In the genomic region with DNA sequence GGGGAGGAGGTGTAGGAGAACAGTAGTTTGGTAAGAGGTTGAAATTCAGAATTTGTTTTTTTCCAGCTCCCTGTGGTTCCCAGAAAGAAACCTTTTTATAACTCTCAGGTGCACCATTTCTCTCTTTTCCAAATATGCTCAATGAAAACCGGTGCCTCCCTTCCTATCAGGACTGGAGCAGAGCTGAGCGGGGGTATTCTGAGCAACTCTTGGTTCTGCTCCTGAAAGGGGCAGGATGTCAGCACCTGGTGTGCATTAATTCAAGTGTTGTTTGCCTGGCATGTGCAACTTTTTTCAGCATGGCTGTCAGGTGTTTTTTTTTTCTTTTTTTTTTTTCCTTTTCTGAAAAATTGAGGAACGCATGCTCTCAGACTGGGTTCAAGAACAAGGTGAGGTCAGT, we compare ENCODE assay signal across 27 cellular contexts.
DNase-seq lines count a peak whose midpoint lies in the region; ATAC-seq lines count a peak whose summit lies in the region.
"Had no signal": no experiment of that assay in that cellular context is flagged by ENCODE, and none has a peak within 500 bp of the region (broad histone marks: within the 10 kb centered on the region; RNA-seq: fewer than 3 reads in every experiment).

No MANE protein-coding gene starts in this region.

- peak overlapping the region; percentile 62 for H3K27ac ChIP-seq in caudate nucleus (ENCODE audit: low read depth, low read length)
- H3K27ac ChIP-seq: C4-2B, KMS-11, SJCRH30 had no signal

- DNase-seq in NCI-H748 (lab: John Stamatoyannopoulos, UW; ENCODE audit: unreplicated experiment): peak; percentile 17
- no peak for DNase-seq in NCI-H748 treated with DMSO at 0.1 percent for 48 hours (lab: John Stamatoyannopoulos, UW)
- peak; percentile 39 for DNase-seq in DMS79 treated with DMSO at 0.1 percent for 48 hours (lab: John Stamatoyannopoulos, UW)
- DNase-seq in caudate nucleus (lab: John Stamatoyannopoulos, UW): peak in 15 of 61 donors; percentile 11 to 85 (median 34)
- DNase-seq in effector CD8-positive, alpha-beta T cell (lab: John Stamatoyannopoulos, UW): no peak
- DNase-seq in activated T-cell treated with anti-CD3 and anti-CD28 coated beads, Interleukin-2, amount 50 U/mL, for 48 hours: no peak
- DNase-seq: AML-193; Caco-2; CD8-positive, alpha-beta T cell; H9; IMR-90; MM.1S; NCI-H1417 treated with DMSO at 0.1 percent for 48 hours; NCI-H1694 treated with DMSO at 0.1 percent for 48 hours; NCI-H2081; NCI-H510A; NCI-H69; NK-92 treated with Interleukin-12 subunit alpha and Interleukin-12 subunit beta, amount 100 ng/mL, for 24 hours; PC-3; SJCRH30; T-helper 17 cell had no signal

- ATAC-seq in GM19035 (IDR thresholded peaks at IDR 0.05; ENCODE audit: unreplicated experiment): no peak
- ATAC-seq: CD8-positive, alpha-beta T cell; GM23338; PC-3; Right ventricle myocardium inferior; SK-N-SH treated with all-trans-retinoic acid at 6 μM for 48 hours; T-helper 17 cell had no signal

Comparison
In these comparisons a context has a peak if more than half of its experiments do, and no peak if none do; other contexts are left out.
1. DNase-seq: peak in NCI-H748 (single experiment) and DMS79 treated with DMSO at 0.1 percent for 48 hours (single experiment); none in NCI-H748 treated with DMSO at 0.1 percent for 48 hours (single experiment), effector CD8-positive, alpha-beta T cell (single experiment) and activated T-cell treated with anti-CD3 and anti-CD28 coated beads, Interleukin-2, amount 50 U/mL, for 48 hours (0 of 2).